Comparison of ENCODE assay signal across 8 cellular contexts in genomic region chr18:31497711-31498449, GRCh38. TPM values are rescaled to one million over a fixed set of nuclear protein-coding genes. Genes with fewer than 3 reads are reported as not detected.
DNase-seq lines count a peak whose midpoint lies in the region; ATAC-seq and FAIRE-seq lines count a peak whose summit lies in the region.

TSS of gene DSG2 (plus strand) at chr18:31498177. CDS start at chr18:31498252, 75 bp downstream.

- FAIRE-seq in small intestine (lab: Jason Lieb, UNC): no peak

- H3K27me3 ChIP-seq in small intestine (ENCODE audit: control insufficient read depth in 2 of 2, insufficient read depth in 2 of 2, low read length in 2 of 2): peaks cover 0 to 10% of the 10 kb centered on the region in 2 donors

- peak within 1 kb of the TSS; percentile 90 for H3K4me3 ChIP-seq in iPS-18c (ENCODE audit: insufficient read depth, low read depth, low read length)
- peak within 1 kb of the TSS; percentile 54 to 66 for H3K4me3 ChIP-seq in small intestine (ENCODE audit: low read depth in 1 of 2, low read length in 2 of 2)

- 1 to 2% (median 2%) methylated on average over 53 to 82 of the region's 82 CpGs for WGBS in small intestine, 3 donors

- no peaks in the 10 kb centered on the region for H3K9me3 ChIP-seq in iPS-18c (ENCODE audit: control insufficient read depth, insufficient read depth, low read length)
- no peaks in the 10 kb centered on the region for H3K9me3 ChIP-seq in small intestine (ENCODE audit: control insufficient read depth, low read depth)

- ATAC-seq in GM18519 (IDR thresholded peaks at IDR 0.05; ENCODE audit: low FRiP score, unreplicated experiment) (peak; percentile 27), HG02938 (IDR thresholded peaks at IDR 0.05; ENCODE audit: unreplicated experiment) (peak; percentile 31)

- peak; percentile 74 for DNase-seq in 8988T
- DNase-seq in NCI-H510A (lab: John Stamatoyannopoulos, UW): peak; percentile 91
- peak; percentile 83 for DNase-seq in astrocyte of the hippocampus (ENCODE audit: low read depth, low spot score)
- DNase-seq in small intestine: peak; percentile 94
- no peak for DNase-seq in cerebellar nuclear complex (lab: John Stamatoyannopoulos, UW)

- peak within 1 kb of the TSS; percentile 91 to 98 for H3K27ac ChIP-seq in small intestine (ENCODE audit: low read depth in 1 of 2, low read length in 1 of 2)

- peaks cover 2 to 4% of the 10 kb centered on the region in 2 donors for H3K4me1 ChIP-seq in small intestine (ENCODE audit: control insufficient read depth in 2 of 2, insufficient read depth in 1 of 2, low read depth in 1 of 2, low read length in 1 of 2)

- H3K36me3 ChIP-seq in small intestine (ENCODE audit: control insufficient read depth in 2 of 2, insufficient read depth in 2 of 2, low read length in 2 of 2): no peaks in the 10 kb centered on the region

RNA-seq across cellular contexts. Expression of gene DSG2, which starts in this region (rescaled TPM):
- 10 to 100 TPM; 28.6 to 66.9 (median 28.9) TPM for polyA plus RNA-seq in small intestine

Comparison
In these comparisons a context has a peak if more than half of its experiments do, and no peak if none do; other contexts are left out.
1. DNase-seq: peak in 8988T (single experiment), NCI-H510A (single experiment), astrocyte of the hippocampus (single experiment) and small intestine (single experiment); none in cerebellar nuclear complex (0 of 2).